17 cellular contexts compared by ENCODE assay signal in genomic region chr18:56574827-56575226, GRCh38.
A peak's percentile ranks its signal among the peaks of the same experiment; 100 is the strongest.
DNase-seq lines count a peak whose midpoint lies in the region; ATAC-seq, FAIRE-seq and TF ChIP-seq lines count a peak whose summit lies in the region.
"Had no signal": no experiment of that assay in that cellular context is flagged by ENCODE, and none has a peak within 500 bp of the region (broad histone marks: within the 10 kb centered on the region; RNA-seq: fewer than 3 reads in every experiment).

No MANE protein-coding gene starts in this region.

- FAIRE-seq in H1 (lab: Jason Lieb, UNC): no peak
- FAIRE-seq: kidney had no signal

- no peaks in the 10 kb centered on the region for H3K23me2 ChIP-seq in H1 (ENCODE audit: low read depth, low read length)

- H3K9me3 ChIP-seq in IMR-90 (ENCODE audit: control insufficient read depth, insufficient read depth, low read length): no peaks in the 10 kb centered on the region
- no peaks in the 10 kb centered on the region for H3K9me3 ChIP-seq in H1 (ENCODE audit: insufficient read depth in 2 of 2, low read depth in 1 of 2, low read length in 1 of 2)

- TF ChIP-seq POLR2A in IMR-90 (IDR thresholded peaks at IDR 0.05; ENCODE audit: low read depth, low read length): no peak
- no peak for TF ChIP-seq POLR2A in H1 (IDR thresholded peaks at IDR 0.05; ENCODE audit: control extremely low read depth in 1 of 2, low read depth in 2 of 2, low read length in 2 of 2)

- peak overlapping the region; percentile 28 for H2AFZ ChIP-seq in IMR-90 (replicated peaks; ENCODE audit: low read length, poor library complexity)
- no peak overlapping the region for H2AFZ ChIP-seq in H1 (ENCODE audit: low read length)

- peak overlapping the region; percentile 97 for H3K14ac ChIP-seq in IMR-90 (replicated peaks; ENCODE audit: low read depth, low read length)
- no peak overlapping the region for H3K14ac ChIP-seq in H1 (ENCODE audit: insufficient read length)

- peaks cover 5% of the 10 kb centered on the region for H3K9me1 ChIP-seq in IMR-90 (ENCODE audit: insufficient read depth, low read length)

- H3K23ac ChIP-seq in IMR-90 (ENCODE audit: low read depth, low read length): peak overlapping the region; percentile 60; the same call in 1 of the 2 replicates
- no peak overlapping the region for H3K23ac ChIP-seq in H1 (ENCODE audit: insufficient read length)

- in situ Hi-C loops in IMR-90 (cut with MboI; ENCODE audit: low sequenced_read_pairs) (loop anchor here (5.0 to 25.0 kb wide), 5 partner anchors 720 to 1463 kb away; no protein-coding TSS in a partner anchor), G401 (cut with HindIII; ENCODE audit: low sequenced_read_pairs) (no loop called here)

- POLR2A ChIA-PET in IMR-90 (lab: Charles Lee; ENCODE audit: unreplicated experiment) (no interaction called here), H1 (lab: Charles Lee; ENCODE audit: partially characterized antibody) (no interaction called here)

- CTCF ChIA-PET in IMR-90 (lab: Yijun Ruan, JAX): interaction anchor here (0.6 to 1.2 kb wide), 2 partner anchors 284 to 577 kb away, joined by 3 read pairs; no protein-coding TSS in a partner anchor
- CTCF ChIA-PET in H1 (lab: Charles Lee; ENCODE audit: partially characterized antibody): interaction anchor here (1.4 to 3.4 kb wide), 4 partner anchors 10 to 730 kb away, joined by 3 to 18 read pairs (median 10); no protein-coding TSS in a partner anchor

- WGBS in IMR-90 (ENCODE audit: extremely low coverage in 2 of 2, insufficient read length in 1 of 2), 2 experiments: 34% methylated on average over 2 of the region's 3 CpGs; no CpG with 5 or more reads in 1 of the 2 experiments
- 98% methylated on average over 3 of the region's 3 CpGs; no CpG with 5 or more reads in 1 of the 2 experiments for WGBS in H1 (ENCODE audit: extremely low coverage in 1 of 2, insufficient coverage in 1 of 2, insufficient read length in 1 of 2, insufficient replicate concordance in 2 of 2, low coverage in 1 of 2, low lambda C conversion rate in 2 of 2, missing lambda C conversion rate in 1 of 2), 2 experiments

- H3K36me3 ChIP-seq in IMR-90 (ENCODE audit: control insufficient read depth, insufficient read depth, low read length): no peaks in the 10 kb centered on the region
- no peaks in the 10 kb centered on the region for H3K36me3 ChIP-seq in H1 (ENCODE audit: control insufficient read depth in 2 of 4, insufficient read depth in 4 of 4, low read length in 3 of 4)
- H3K36me3 ChIP-seq: brain microvascular endothelial cell had no signal

- no peak overlapping the region for H3K4me2 ChIP-seq in IMR-90 (ENCODE audit: low read depth, low read length)
- H3K4me2 ChIP-seq in H1 (ENCODE audit: insufficient read depth in 1 of 2, low read depth in 2 of 2, low read length in 2 of 2): no peak overlapping the region

- peak overlapping the region; percentile 28; the same call in 1 of the 2 replicates for H3K9ac ChIP-seq in IMR-90 (ENCODE audit: low read depth, low read length)
- H3K9ac ChIP-seq in H1 (replicated peaks in 1 of 4; ENCODE audit: extremely low read depth in 1 of 4, low read depth in 3 of 4, low read length in 3 of 4): no peak overlapping the region

- H3K27me3 ChIP-seq in IMR-90 (ENCODE audit: control insufficient read depth, insufficient read depth, low read length): no peaks in the 10 kb centered on the region
- H3K27me3 ChIP-seq in H1 (replicated peaks in 1 of 4; ENCODE audit: control insufficient read depth in 3 of 4, extremely low read depth in 1 of 4, insufficient read depth in 3 of 4, low read length in 3 of 4): no peaks in the 10 kb centered on the region
- H3K27me3 ChIP-seq: brain microvascular endothelial cell had no signal

- peak overlapping the region; percentile 37 for H2AK9ac ChIP-seq in IMR-90 (replicated peaks; ENCODE audit: low read depth, low read length, poor library complexity)

- H3K79me1 ChIP-seq in IMR-90 (ENCODE audit: low read depth in 1 of 2, low read length in 2 of 2) (no peaks in the 10 kb centered on the region), H1 (ENCODE audit: low read depth, low read length) (no peaks in the 10 kb centered on the region)

- H4K5ac ChIP-seq in IMR-90 (ENCODE audit: low read depth, low read length) (peak overlapping the region; percentile 85), H1 (ENCODE audit: insufficient read length, low read depth, low read length) (no peak overlapping the region)

- H3K18ac ChIP-seq in IMR-90 (ENCODE audit: low read depth, low read length): peak overlapping the region; percentile 94
- H3K18ac ChIP-seq in H1 (ENCODE audit: extremely low read depth, low read length): no peak overlapping the region

- peak; percentile 35 for DNase-seq in IMR-90
- DNase-seq in H1 (ENCODE audit: low read depth in 1 of 2, low spot score in 2 of 2): no peak
- peak; percentile 77 for DNase-seq in iris pigment epithelial cell (ENCODE audit: low read depth)
- DNase-seq in sciatic nerve (ENCODE audit: low spot score): no peak
- DNase-seq in SIG-M5 (lab: John Stamatoyannopoulos, UW): no peak
- no peak for DNase-seq in activated T-cell treated with anti-CD3 and anti-CD28 coated beads, Interleukin-2, amount 50 U/mL, for 48 hours
- no peak for DNase-seq in G401 (ENCODE audit: low spot score)
- DNase-seq: activated CD8-positive, alpha-beta T cell treated with anti-CD3 and anti-CD28 coated beads for 36 hours; activated gamma-delta T cell; brain microvascular endothelial cell; glutamatergic neuron; kidney; naive B cell; NCI-H1048; NCI-H2171; stimulated activated naive B cell treated with anti-CD40 and anti-IgM and Interleukin-4, amounts not matched to agents 10 μg/mL and 1 μg/mL and 100 μg/mL, for 72 hours had no signal

- H3K27ac ChIP-seq in IMR-90 (ENCODE audit: insufficient read depth, low read length) (peak overlapping the region; percentile 74; the same call in 1 of the 2 replicates), H1 (ENCODE audit: low read depth, low read length) (no peak overlapping the region)
- H3K27ac ChIP-seq: brain microvascular endothelial cell had no signal

- intact Hi-C loops in IMR-90 (cut with micrococcal nuclease) (loop anchor here (5.0 to 10.0 kb wide), 6 partner anchors 410 to 1590 kb away; no protein-coding TSS in a partner anchor), sciatic nerve (cut with DNase I) (loop anchor here (10.0 kb wide), 1 partner anchor 1340 kb away; no protein-coding TSS in a partner anchor)

- TF ChIP-seq RAD21 in IMR-90 (IDR thresholded peaks at IDR 0.05; ENCODE audit: low read length): no peak
- no peak for TF ChIP-seq RAD21 in H1 (IDR thresholded peaks at IDR 0.05 in 1 of 2, conservative IDR thresholded peaks at IDR 0.05 in 1 of 2; ENCODE audit: low read depth in 2 of 2, low read length in 2 of 2)

- H2BK5ac ChIP-seq in IMR-90 (ENCODE audit: low read depth, low read length, poor library complexity, severe bottlenecking) (peak overlapping the region; percentile 38), H1 (ENCODE audit: low read depth, low read length) (no peak overlapping the region)

- no peak for TF ChIP-seq CTCF in IMR-90 (conservative IDR thresholded peaks at IDR 0.05; ENCODE audit: low read depth, low read length)
- no peak for TF ChIP-seq CTCF in H1 (IDR thresholded peaks at IDR 0.05; ENCODE audit: control extremely low read depth in 1 of 3, insufficient read depth in 1 of 3, low read depth in 1 of 3, low read length in 3 of 3)

- ATAC-seq in IMR-90 (ENCODE audit: low read depth): peak; percentile 56
- ATAC-seq in sciatic nerve: peak; percentile 93
- no peak for ATAC-seq in HG02884 (IDR thresholded peaks at IDR 0.05; ENCODE audit: unreplicated experiment)
- ATAC-seq: activated CD8-positive, alpha-beta T cell treated with anti-CD3 and anti-CD28 coated beads for 36 hours; stimulated activated naive B cell treated with anti-CD40 and anti-IgM and Interleukin-4, amounts not matched to agents 10 μg/mL and 1 μg/mL and 100 μg/mL, for 72 hours had no signal

- H3K4me3 ChIP-seq in IMR-90 (ENCODE audit: insufficient read depth, low read depth, low read length) (no peak overlapping the region), H1 (ENCODE audit: extremely low read depth in 1 of 4, insufficient read depth in 2 of 4, low read depth in 3 of 4, low read length in 4 of 4) (no peak overlapping the region)

- H2BK120ac ChIP-seq in IMR-90 (ENCODE audit: low read depth, low read length): peak overlapping the region; percentile 93
- no peak overlapping the region for H2BK120ac ChIP-seq in H1 (replicated peaks; ENCODE audit: low read depth, low read length)

- H3K4ac ChIP-seq in IMR-90 (ENCODE audit: low read depth, low read length) (peak overlapping the region; percentile 98), H1 (replicated peaks; ENCODE audit: insufficient read length, low read depth, low read length) (no peak overlapping the region)

- H3K56ac ChIP-seq in IMR-90 (ENCODE audit: extremely low read depth, insufficient read depth, low read length): peak overlapping the region; percentile 24; the same call in 1 of the 2 replicates
- no peak overlapping the region for H3K56ac ChIP-seq in H1 (replicated peaks; ENCODE audit: insufficient read length, low read depth, low read length)

- no peaks in the 10 kb centered on the region for H4K20me1 ChIP-seq in IMR-90 (ENCODE audit: insufficient read depth, low read length)
- H4K20me1 ChIP-seq in H1 (replicated peaks in 1 of 2; ENCODE audit: control insufficient read depth in 1 of 2, insufficient read depth in 2 of 2, low read length in 2 of 2): no peaks in the 10 kb centered on the region

- TF ChIP-seq EP300 in H1 (IDR thresholded peaks at IDR 0.05; ENCODE audit: borderline replicate concordance in 1 of 2, low read depth in 2 of 2, low read length in 2 of 2): no peak

- H2BK12ac ChIP-seq in H1 (ENCODE audit: low read depth, low read length): no peak overlapping the region; the same call in 1 of the 2 replicates

- H4K91ac ChIP-seq in IMR-90 (ENCODE audit: insufficient read depth, low read depth, low read length) (peak overlapping the region; percentile 91), H1 (replicated peaks; ENCODE audit: insufficient read length, low read length) (no peak overlapping the region)

- peak overlapping the region; percentile 74; the same call in 2 of the 3 replicates for H2BK15ac ChIP-seq in IMR-90 (ENCODE audit: low read depth, low read length)
- H2BK15ac ChIP-seq in H1 (ENCODE audit: low read length): no peak overlapping the region

- H2AK5ac ChIP-seq in IMR-90 (ENCODE audit: low read depth, low read length): peak overlapping the region; percentile 96
- no peak overlapping the region for H2AK5ac ChIP-seq in H1 (ENCODE audit: low read depth, low read length)

- H3K4me1 ChIP-seq in IMR-90 (ENCODE audit: control insufficient read depth, insufficient read depth, low read length) (peaks cover 10% of the 10 kb centered on the region), H1 (replicated peaks in 1 of 4; ENCODE audit: control insufficient read depth in 3 of 4, insufficient read depth in 4 of 4, low read length in 3 of 4) (peaks cover 0 to 2% (median 0%) of the 10 kb centered on the region in 4 experiments; a peak in 2 of 7 replicates)

- peak overlapping the region; percentile 92 for H2BK20ac ChIP-seq in IMR-90 (ENCODE audit: low read depth, low read length)
- H2BK20ac ChIP-seq in H1 (ENCODE audit: low read length): 0 out of 2 replicates have a peak overlapping the region, but pooled peaks have one; percentile 88

- BruUV-seq in IMR-90 (replicated peaks; lab: Mats Ljungman, UMichigan): no TSS peak

- H4K8ac ChIP-seq in IMR-90 (ENCODE audit: low read depth in 2 of 2, low read length in 2 of 2) (peak overlapping the region; percentile 75 to 79; a peak in 3 of 4 replicates), H1 (ENCODE audit: extremely low read depth, insufficient read depth, low read length) (no peak overlapping the region)

- H3K79me2 ChIP-seq in H1 (ENCODE audit: control insufficient read depth in 1 of 2, insufficient read depth in 2 of 2, low read length in 2 of 2): no peaks in the 10 kb centered on the region

- dilution Hi-C loops in IMR-90 (cut with HindIII; ENCODE audit: low sequenced_read_pairs, unreplicated experiment): no loop called here

Comparison
In these comparisons a context has a peak if more than half of its experiments do, and no peak if none do; other contexts are left out.
1. DNase-seq: peak in IMR-90 (single experiment) and iris pigment epithelial cell (single experiment); none in H1 (0 of 2), sciatic nerve (single experiment), SIG-M5 (single experiment), activated T-cell treated with anti-CD3 and anti-CD28 coated beads, Interleukin-2, amount 50 U/mL, for 48 hours (0 of 2) and G401 (single experiment).